Comparison of ENCODE assay signal across 26 cellular contexts in genomic region chr1:57872913-57873312, GRCh38.
"Had no signal": no experiment of that assay in that cellular context is flagged by ENCODE, and none has a peak within 500 bp of the region (broad histone marks: within the 10 kb centered on the region; RNA-seq: fewer than 3 reads in every experiment).

No MANE protein-coding gene starts in this region.

- H3K4me1 ChIP-seq: stomach, suprapubic skin, testis, thyroid gland, tibial artery, tibial nerve, upper lobe of left lung, upper lobe of right lung, uterus, vagina had no signal

- ATAC-seq: stimulated activated effector memory CD8-positive, alpha-beta T cell treated with anti-CD3 and anti-CD28 coated beads, Interleukin-12 subunit alpha, Interleukin-12 subunit beta, amount 100 ng/mL, for 72 hours; stimulated activated memory B cell treated with anti-CD40 and anti-IgM and Interleukin-4, amounts not matched to agents 10 μg/mL and 1 μg/mL and 100 μg/mL, for 72 hours; stimulated activated naive B cell treated with anti-CD40 and anti-IgM and Interleukin-4, amounts not matched to agents 10 μg/mL and 1 μg/mL and 100 μg/mL, for 72 hours; stimulated activated naive CD8-positive, alpha-beta T cell treated with anti-CD3 and anti-CD28 coated beads, Interleukin-15, amount 100 ng/mL, for 72 hours; stimulated activated naive CD8-positive, alpha-beta T cell treated with anti-CD3 and anti-CD28 coated beads, Interleukin-15, Interleukin-2, amounts not matched to agents 100 U/mL and 50 U/mL, for 24 hours; upper lobe of right lung had no signal

- H3K9me3 ChIP-seq: stomach, suprapubic skin, testis, thoracic aorta, thyroid gland, tibial artery, tibial nerve, transverse colon, upper lobe of left lung, upper lobe of right lung, uterus, vagina had no signal

- H3K27me3 ChIP-seq: stomach, suprapubic skin, testis, thyroid gland, tibial artery, tibial nerve, transverse colon, upper lobe of left lung, upper lobe of right lung, uterus, vagina had no signal

- DNase-seq: stimulated activated CD4-positive, alpha-beta T cell treated with anti-CD3 and anti-CD28 coated beads, Interleukin-2, amount 100 ng/mL, for 48 hours; stimulated activated CD4-positive, alpha-beta T cell treated with anti-CD3 and anti-CD28 coated beads, Interleukin-4, amount 100 ng/mL, for 1 hour; stimulated activated CD4-positive, alpha-beta T cell treated with anti-CD3 and anti-CD28 coated beads, Interleukin-4, amount 100 ng/mL, for 24 hours; stimulated activated CD4-positive, alpha-beta T cell treated with anti-CD3 and anti-CD28 coated beads, Interleukin-4, amount 100 ng/mL, for 4 hours; stimulated activated CD8-positive, alpha-beta memory T cell treated with anti-CD3 and anti-CD28 coated beads, Interleukin-4, amount 100 ng/mL, for 48 hours; stimulated activated naive B cell treated with anti-CD40 and anti-IgM and Interleukin-4, amounts not matched to agents 10 μg/mL and 1 μg/mL and 100 μg/mL, for 72 hours; stimulated activated naive CD4-positive, alpha-beta T cell; stimulated activated naive CD4-positive, alpha-beta T cell treated with Interleukin-2 at 50 U/mL for 16 hours; stimulated activated naive CD8-positive, alpha-beta T cell treated with anti-CD3 and anti-CD28 coated beads, Interleukin-15, amount 100 ng/mL, for 72 hours; stimulated activated naive CD8-positive, alpha-beta T cell treated with anti-CD3 and anti-CD28 coated beads, Interleukin-15, Interleukin-2, amounts not matched to agents 100 U/mL and 50 U/mL, for 24 hours; stomach; substantia nigra; testis; thyroid gland; tibial artery; transverse colon; trophoblast cell; upper lobe of left lung; upper lobe of right lung; uterus had no signal

- H3K36me3 ChIP-seq: stomach, suprapubic skin, thoracic aorta, thyroid gland, tibial artery, tibial nerve, transverse colon, upper lobe of left lung, upper lobe of right lung, uterus, vagina had no signal

- H3K27ac ChIP-seq: stomach, suprapubic skin, testis, thoracic aorta, thyroid gland, tibial artery, tibial nerve, transverse colon, upper lobe of left lung, upper lobe of right lung, uterus, vagina had no signal

- H3K4me3 ChIP-seq: stomach, suprapubic skin, testis, thoracic aorta, thyroid gland, tibial artery, tibial nerve, transverse colon, upper lobe of left lung, upper lobe of right lung, uterus, vagina had no signal
